ENCODE assay signal across 8 cellular contexts in the genomic region with DNA sequence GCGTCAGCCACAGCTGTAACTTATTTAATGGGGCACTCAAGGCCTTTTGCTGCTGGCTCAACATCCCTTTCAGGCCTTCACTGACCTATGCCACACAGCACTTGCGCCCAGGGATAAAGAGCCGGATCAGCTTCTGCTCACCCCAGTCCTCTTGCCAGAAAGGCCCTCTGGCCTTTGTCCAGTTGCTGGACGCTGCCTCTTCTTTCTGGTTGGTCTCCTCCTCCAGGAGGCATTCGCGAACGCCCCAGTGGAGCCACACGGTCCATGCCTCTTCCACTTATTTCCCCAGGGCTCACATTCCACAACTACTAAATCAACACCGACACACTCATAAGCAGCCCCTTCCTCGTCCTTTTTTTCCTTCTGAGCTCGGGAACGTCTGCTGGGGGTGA. TPM values are rescaled to one million over a fixed set of nuclear protein-coding genes. Genes with fewer than 3 reads are reported as not detected.
DNase-seq lines count a peak whose midpoint lies in the region; ATAC-seq, FAIRE-seq and TF ChIP-seq lines count a peak whose summit lies in the region.

No MANE protein-coding gene starts in this region.

- H3K27ac ChIP-seq in OCI-LY1 (ENCODE audit: low read depth, low read length, poor library complexity, severe bottlenecking) (no peak overlapping the region), H1 (ENCODE audit: low read depth, low read length) (no peak overlapping the region; the same call in 1 of the 2 replicates), mesendoderm (ENCODE audit: low read depth, low read length) (peak overlapping the region; percentile 79), transverse colon (peak overlapping the region; percentile 83 to 93 (median 89))

- H2BK15ac ChIP-seq in H1 (ENCODE audit: low read length) (peak overlapping the region; percentile 53; the same call in 1 of the 2 replicates), mesendoderm (replicated peaks; ENCODE audit: low read depth) (no peak overlapping the region)

- TF ChIP-seq RAD21 in H1 (IDR thresholded peaks at IDR 0.05 in 1 of 2, conservative IDR thresholded peaks at IDR 0.05 in 1 of 2; ENCODE audit: low read depth in 2 of 2, low read length in 2 of 2): 0 out of 4 replicates have a peak, but pooled peaks of 1 of the 2 experiments have one; percentile 3

- H3K27me3 ChIP-seq in OCI-LY1 (ENCODE audit: insufficient read depth, low read length) (no peaks in the 10 kb centered on the region), H1 (replicated peaks in 1 of 4; ENCODE audit: control insufficient read depth in 3 of 4, extremely low read depth in 1 of 4, insufficient read depth in 3 of 4, low read length in 3 of 4) (no peaks in the 10 kb centered on the region), mesendoderm (ENCODE audit: insufficient read depth, low read length, poor library complexity) (no peaks in the 10 kb centered on the region), transverse colon (no peaks in the 10 kb centered on the region)

- no peak overlapping the region for H3K14ac ChIP-seq in H1 (ENCODE audit: insufficient read length)

- peaks cover 5% of the 10 kb centered on the region; the same call in 1 of the 2 replicates for H3K23me2 ChIP-seq in H1 (ENCODE audit: low read depth, low read length)

- no peak overlapping the region for H2AFZ ChIP-seq in OCI-LY1 (ENCODE audit: low read length)
- H2AFZ ChIP-seq in H1 (ENCODE audit: low read length): no peak overlapping the region

- H4K20me1 ChIP-seq in OCI-LY1 (ENCODE audit: insufficient read depth, low read length) (no peaks in the 10 kb centered on the region), H1 (replicated peaks in 1 of 2; ENCODE audit: control insufficient read depth in 1 of 2, insufficient read depth in 2 of 2, low read length in 2 of 2) (no peaks in the 10 kb centered on the region)

- H2BK5ac ChIP-seq in H1 (ENCODE audit: low read depth, low read length): 0 out of 2 replicates have a peak overlapping the region, but pooled peaks have one; percentile 78
- no peak overlapping the region for H2BK5ac ChIP-seq in mesendoderm (ENCODE audit: low read length)

- POLR2A ChIA-PET in H1 (lab: Charles Lee; ENCODE audit: partially characterized antibody): interaction anchor here (0.6 to 2.7 kb wide), 15 partner anchors 10 to 472 kb away, joined by 3 to 12 read pairs (median 4); partner anchors contain the start of genes ZNF135, ZNF154, ZNF814 and ZSCAN18

- H3K9me3 ChIP-seq in OCI-LY1 (ENCODE audit: low read length) (peaks cover 15% of the 10 kb centered on the region), H1 (ENCODE audit: insufficient read depth in 2 of 2, low read depth in 1 of 2, low read length in 1 of 2) (peaks cover 8 to 13% of the 10 kb centered on the region in 2 experiments; a peak in 2 of 4 replicates), transverse colon (peaks cover 0 to 2% of the 10 kb centered on the region in 2 donors)

- peak overlapping the region; percentile 74 for H3K9ac ChIP-seq in OCI-LY1 (ENCODE audit: low read length)
- H3K9ac ChIP-seq in H1 (replicated peaks in 1 of 4; ENCODE audit: extremely low read depth in 1 of 4, low read depth in 3 of 4, low read length in 3 of 4): peak overlapping the region in 3 of 4 experiments; percentile 76 to 77 (median 76); a peak in 6 of 7 replicates
- peak overlapping the region; percentile 86 for H3K9ac ChIP-seq in mesendoderm (ENCODE audit: low read length)

- H3K79me1 ChIP-seq in H1 (ENCODE audit: low read depth, low read length) (no peaks in the 10 kb centered on the region), mesendoderm (ENCODE audit: low read length) (no peaks in the 10 kb centered on the region)

- TF ChIP-seq POLR2A in H1 (IDR thresholded peaks at IDR 0.05; ENCODE audit: control extremely low read depth in 1 of 2, low read depth in 2 of 2, low read length in 2 of 2) (no peak), transverse colon (IDR thresholded peaks at IDR 0.05) (no peak)

- peaks cover 17% of the 10 kb centered on the region for H3K4me1 ChIP-seq in OCI-LY1 (ENCODE audit: insufficient read depth, low read length, severe bottlenecking)
- no peaks in the 10 kb centered on the region; a peak in 2 of 7 replicates for H3K4me1 ChIP-seq in H1 (replicated peaks in 1 of 4; ENCODE audit: control insufficient read depth in 3 of 4, insufficient read depth in 4 of 4, low read length in 3 of 4)
- H3K4me1 ChIP-seq in mesendoderm (ENCODE audit: control insufficient read depth, low read depth, low read length): no peaks in the 10 kb centered on the region
- peaks cover 0 to 34% (median 21%) of the 10 kb centered on the region in 4 donors for H3K4me1 ChIP-seq in transverse colon

- no peaks in the 10 kb centered on the region for H3F3A ChIP-seq in OCI-LY1 (ENCODE audit: insufficient read depth, low read length)

- WGBS in H1 (ENCODE audit: extremely low coverage in 1 of 2, insufficient coverage in 1 of 2, insufficient read length in 1 of 2, insufficient replicate concordance in 2 of 2, low coverage in 1 of 2, low lambda C conversion rate in 2 of 2, missing lambda C conversion rate in 1 of 2), 2 experiments: 23% methylated on average over 9 of the region's 12 CpGs; no CpG with 5 or more reads in 1 of the 2 experiments
- WGBS in mesendoderm (ENCODE audit: extremely low coverage, insufficient coverage, low lambda C conversion rate): no CpG with 5 or more reads among the region's 12 CpGs
- 6 to 18% methylated on average over 7 to 12 of the region's 12 CpGs for WGBS in transverse colon (ENCODE audit: low coverage in 1 of 2), 2 donors

- peak overlapping the region; percentile 78 for H3K18ac ChIP-seq in H1 (ENCODE audit: extremely low read depth, low read length)
- H3K18ac ChIP-seq in mesendoderm (ENCODE audit: low read length): peak overlapping the region; percentile 95

- DNase-seq in COLO668 (lab: John Stamatoyannopoulos, UW; ENCODE audit: unreplicated experiment) (peak; percentile 33), H1 (ENCODE audit: low read depth in 1 of 2, low spot score in 2 of 2) (no peak), mesendoderm (peak; percentile 76), transverse colon (peak; percentile 27), NCI-H1436 treated with DMSO at 0.1 percent for 48 hours (lab: John Stamatoyannopoulos, UW) (no peak), NCI-H345 (lab: John Stamatoyannopoulos, UW) (no peak)

- H3K23ac ChIP-seq in H1 (ENCODE audit: insufficient read length) (no peak overlapping the region), mesendoderm (ENCODE audit: low read length) (no peak overlapping the region)

- intact Hi-C loops in transverse colon (cut with DNase I; ENCODE audit: low total_unique reads): loop anchor here (2.0 kb wide), 1 partner anchor 133 kb away; no protein-coding TSS in a partner anchor

- no peaks in the 10 kb centered on the region for H3K9me2 ChIP-seq in OCI-LY1 (ENCODE audit: low read depth, low read length)

- CTCF ChIA-PET in H1 (lab: Charles Lee; ENCODE audit: partially characterized antibody): interaction anchor here (0.7 to 3.0 kb wide), 10 partner anchors 23 to 572 kb away, joined by 3 to 12 read pairs (median 3); no protein-coding TSS in a partner anchor

- no peak overlapping the region for H4K91ac ChIP-seq in H1 (replicated peaks; ENCODE audit: insufficient read length, low read length)

- H3K4me2 ChIP-seq in OCI-LY1 (ENCODE audit: low read length): peak overlapping the region; percentile 74
- peak overlapping the region; percentile 85 to 94 for H3K4me2 ChIP-seq in H1 (ENCODE audit: insufficient read depth in 1 of 2, low read depth in 2 of 2, low read length in 2 of 2)
- peak overlapping the region; percentile 60 for H3K4me2 ChIP-seq in mesendoderm (ENCODE audit: low read length)

- H2BK120ac ChIP-seq in H1 (replicated peaks; ENCODE audit: low read depth, low read length) (no peak overlapping the region), mesendoderm (ENCODE audit: low read depth, low read length) (no peak overlapping the region)

- FAIRE-seq in H1 (lab: Jason Lieb, UNC): no peak

- H2AK5ac ChIP-seq in H1 (ENCODE audit: low read depth, low read length): no peak overlapping the region
- no peak overlapping the region for H2AK5ac ChIP-seq in mesendoderm (ENCODE audit: low read length)

- H2BK20ac ChIP-seq in H1 (ENCODE audit: low read length): no peak overlapping the region

- TF ChIP-seq EP300 in H1 (IDR thresholded peaks at IDR 0.05; ENCODE audit: borderline replicate concordance in 1 of 2, low read depth in 2 of 2, low read length in 2 of 2) (no peak), transverse colon (IDR thresholded peaks at IDR 0.05; ENCODE audit: low read depth) (no peak)

- H2BK12ac ChIP-seq in H1 (ENCODE audit: low read depth, low read length): no peak overlapping the region

- H3K56ac ChIP-seq in H1 (replicated peaks; ENCODE audit: insufficient read length, low read depth, low read length): peak overlapping the region; percentile 59
- H3K56ac ChIP-seq in mesendoderm (ENCODE audit: low read length): peak overlapping the region; percentile 95

- H3K4ac ChIP-seq in H1 (replicated peaks; ENCODE audit: insufficient read length, low read depth, low read length) (no peak overlapping the region), mesendoderm (ENCODE audit: low read depth, low read length) (peak overlapping the region; percentile 58)

- H4K5ac ChIP-seq in H1 (ENCODE audit: insufficient read length, low read depth, low read length) (no peak overlapping the region), mesendoderm (ENCODE audit: low read length) (no peak overlapping the region)

- H4K8ac ChIP-seq in H1 (ENCODE audit: extremely low read depth, insufficient read depth, low read length) (peak overlapping the region; percentile 94; the same call in 1 of the 2 replicates), mesendoderm (ENCODE audit: low read depth, low read length) (peak overlapping the region; percentile 7)

- ATAC-seq in GM19397 (IDR thresholded peaks at IDR 0.05; ENCODE audit: unreplicated experiment): no peak

- TF ChIP-seq CTCF in OCI-LY1 (IDR thresholded peaks at IDR 0.05; ENCODE audit: low read length) (no peak), H1 (IDR thresholded peaks at IDR 0.05; ENCODE audit: control extremely low read depth in 1 of 3, insufficient read depth in 1 of 3, low read depth in 1 of 3, low read length in 3 of 3) (no peak), transverse colon (IDR thresholded peaks at IDR 0.05) (no peak)

- H3K79me2 ChIP-seq in OCI-LY1 (ENCODE audit: insufficient read depth, low read length) (0 out of 2 replicates have a peak, but pooled peaks cover 5% of the 10 kb centered on the region), H1 (ENCODE audit: control insufficient read depth in 1 of 2, insufficient read depth in 2 of 2, low read length in 2 of 2) (peaks cover 0 to 13% of the 10 kb centered on the region in 2 experiments; a peak in 2 of 4 replicates), mesendoderm (ENCODE audit: control insufficient read depth, insufficient read depth, low read length) (no peaks in the 10 kb centered on the region)

- H3K36me3 ChIP-seq in OCI-LY1 (ENCODE audit: insufficient read depth, low read length): no peaks in the 10 kb centered on the region; the same call in none of the 2 replicates
- H3K36me3 ChIP-seq in H1 (ENCODE audit: control insufficient read depth in 2 of 4, insufficient read depth in 4 of 4, low read length in 3 of 4): no peaks in the 10 kb centered on the region
- no peaks in the 10 kb centered on the region for H3K36me3 ChIP-seq in mesendoderm (ENCODE audit: control insufficient read depth, insufficient read depth, low read length)
- no peaks in the 10 kb centered on the region for H3K36me3 ChIP-seq in transverse colon

- in situ Hi-C loops in transverse colon (cut with MboI; ENCODE audit: low pct_ligation_motif_present in 1 of 4, low pct_unique_long_range_greater_than_20kb in 1 of 4, low sequenced_read_pairs in 3 of 4): loop anchor here in 2 of 4 donors (10.0 kb wide), 2 partner anchors 129 to 409 kb away; partner anchors contain the start of gene ZNF776 (in 1 of the 2)

- H3K4me3 ChIP-seq in OCI-LY1 (ENCODE audit: low read depth, low read length, poor library complexity, severe bottlenecking) (peak overlapping the region; percentile 74), H1 (ENCODE audit: extremely low read depth in 1 of 4, insufficient read depth in 2 of 4, low read depth in 3 of 4, low read length in 4 of 4) (peak overlapping the region; percentile 74 to 91 (median 82)), mesendoderm (ENCODE audit: low read length) (peak overlapping the region; percentile 82), transverse colon (peak overlapping the region; percentile 14 to 97 (median 66))

RNA-seq across cellular contexts. Expression of gene ZNF329, which starts 3.7 kb away (rescaled TPM):
- 11.2 and 12.0 TPM in 2 replicates for total RNA-seq in H1 (2021; fragmentation: NEBNext Ultra II Directional; extraction: Animal tissue kit (Norgen Biotek cat#: 25700))
- 5.0 and 5.8 TPM in 2 replicates for polyA plus RNA-seq in H1 (2011; rRNA removed)
- polyA plus RNA-seq in H1 (2011; cell fraction: cytosol; rRNA removed): 7.8 TPM
- polyA plus RNA-seq in H1 (2011; cell fraction: nucleus; rRNA removed): 5.4 TPM
- polyA plus RNA-seq in H1 (2012, experiment 1 of 2): 8.2 to 12.5 TPM (median 9.8 TPM) in 4 replicates
- polyA plus RNA-seq in H1 (2012, experiment 2 of 2): 2.1 TPM
- polyA plus RNA-seq in H1 (2013, experiment 1 of 2): 5.5 TPM
- polyA plus RNA-seq in H1 (2013, experiment 2 of 2): 6.1 TPM
- polyA minus RNA-seq in H1 (2011; rRNA and poly(A)+ RNA removed): 17.6 and 18.5 TPM in 2 replicates
- 11.0 TPM for polyA minus RNA-seq in H1 (2011; cell fraction: cytosol; rRNA and poly(A)+ RNA removed)
- polyA minus RNA-seq in H1 (2011; cell fraction: nucleus; rRNA and poly(A)+ RNA removed): 8.4 TPM
- 6.1 TPM for polyA plus RNA-seq in mesendoderm (2013, experiment 1 of 2)
- polyA plus RNA-seq in mesendoderm (2013, experiment 2 of 2): 6.0 TPM
- 1 to 10 TPM in 3 of 4 donors, under 1 TPM in 1; 0.60 to 5.5 (median 4.0) TPM for total RNA-seq in transverse colon

RNA-seq across cellular contexts. Expression of gene ZNF274, which starts 28.6 kb away (rescaled TPM):
- total RNA-seq in H1 (2021; fragmentation: NEBNext Ultra II Directional; extraction: Animal tissue kit (Norgen Biotek cat#: 25700)): 25.1 and 27.7 TPM in 2 replicates
- polyA plus RNA-seq in H1 (2011; rRNA removed): 13.3 and 14.2 TPM in 2 replicates
- polyA plus RNA-seq in H1 (2011; cell fraction: cytosol; rRNA removed): 22.8 TPM
- polyA plus RNA-seq in H1 (2011; cell fraction: nucleus; rRNA removed): 31.8 TPM
- 23.2 to 26.0 TPM (median 24.9 TPM) in 4 replicates for polyA plus RNA-seq in H1 (2012, experiment 1 of 2)
- 6.0 TPM for polyA plus RNA-seq in H1 (2012, experiment 2 of 2)
- polyA plus RNA-seq in H1 (2013, experiment 1 of 2): 15.6 TPM
- 15.7 TPM for polyA plus RNA-seq in H1 (2013, experiment 2 of 2)
- polyA minus RNA-seq in H1 (2011; rRNA and poly(A)+ RNA removed): 30.2 and 34.7 TPM in 2 replicates
- 18.1 TPM for polyA minus RNA-seq in H1 (2011; cell fraction: cytosol; rRNA and poly(A)+ RNA removed)
- 42.1 TPM for polyA minus RNA-seq in H1 (2011; cell fraction: nucleus; rRNA and poly(A)+ RNA removed)
- 15.9 TPM for polyA plus RNA-seq in mesendoderm (2013, experiment 1 of 2)
- 15.1 TPM for polyA plus RNA-seq in mesendoderm (2013, experiment 2 of 2)
- 10 to 100 TPM; 12.5 to 30.8 (median 19.0) TPM for total RNA-seq in transverse colon

RNA-seq across cellular contexts. Expression of gene ZSCAN18, which starts 56.3 kb away (rescaled TPM):
- 37.0 and 37.6 TPM in 2 replicates for total RNA-seq in H1 (2021; fragmentation: NEBNext Ultra II Directional; extraction: Animal tissue kit (Norgen Biotek cat#: 25700))
- polyA plus RNA-seq in H1 (2011; rRNA removed): 41.4 and 64.7 TPM in 2 replicates
- polyA plus RNA-seq in H1 (2011; cell fraction: cytosol; rRNA removed): 58.3 TPM
- polyA plus RNA-seq in H1 (2011; cell fraction: nucleus; rRNA removed): 111 TPM
- polyA plus RNA-seq in H1 (2012, experiment 1 of 2): 41.5 to 51.6 TPM (median 46.0 TPM) in 4 replicates
- polyA plus RNA-seq in H1 (2012, experiment 2 of 2): 31.0 TPM
- polyA plus RNA-seq in H1 (2013, experiment 1 of 2): 29.8 TPM
- 27.0 TPM for polyA plus RNA-seq in H1 (2013, experiment 2 of 2)
- polyA minus RNA-seq in H1 (2011; rRNA and poly(A)+ RNA removed): 18.1 and 18.4 TPM in 2 replicates
- polyA minus RNA-seq in H1 (2011; cell fraction: cytosol; rRNA and poly(A)+ RNA removed): 29.7 TPM
- 44.2 TPM for polyA minus RNA-seq in H1 (2011; cell fraction: nucleus; rRNA and poly(A)+ RNA removed)
- 16.2 TPM for polyA plus RNA-seq in mesendoderm (2013, experiment 1 of 2)
- polyA plus RNA-seq in mesendoderm (2013, experiment 2 of 2): 17.3 TPM
- total RNA-seq in transverse colon: 10 to 100 TPM; 30.4 to 50.0 (median 42.8) TPM

Comparison
In these comparisons a context has a peak if more than half of its experiments do, and no peak if none do; other contexts are left out.
1. DNase-seq: peak in COLO668 (single experiment), mesendoderm (single experiment) and transverse colon (single experiment); none in H1 (0 of 2), NCI-H1436 treated with DMSO at 0.1 percent for 48 hours (single experiment) and NCI-H345 (single experiment).
2. H3K27ac ChIP-seq: peak in mesendoderm (single experiment) and transverse colon (4 of 4); none in OCI-LY1 (single experiment) and H1 (single experiment).
3. Peak in every context shown above with its lines, with median percentiles within 50 percentile points of each other: H3K4me2 ChIP-seq, H3K4me3 ChIP-seq and H3K9ac ChIP-seq.